ENCODE assay signal across 2 cellular contexts in genomic region chr2:70923378-70924015, GRCh38.
TF ChIP-seq lines count a peak whose summit lies in the region.

No MANE protein-coding gene starts in this region.

TF ChIP-seq in GM23338, 12 proteins besides CTCF, POLR2A, EP300 and RAD21 (continued from another document):
- TF ChIP-seq, protein P1, sequence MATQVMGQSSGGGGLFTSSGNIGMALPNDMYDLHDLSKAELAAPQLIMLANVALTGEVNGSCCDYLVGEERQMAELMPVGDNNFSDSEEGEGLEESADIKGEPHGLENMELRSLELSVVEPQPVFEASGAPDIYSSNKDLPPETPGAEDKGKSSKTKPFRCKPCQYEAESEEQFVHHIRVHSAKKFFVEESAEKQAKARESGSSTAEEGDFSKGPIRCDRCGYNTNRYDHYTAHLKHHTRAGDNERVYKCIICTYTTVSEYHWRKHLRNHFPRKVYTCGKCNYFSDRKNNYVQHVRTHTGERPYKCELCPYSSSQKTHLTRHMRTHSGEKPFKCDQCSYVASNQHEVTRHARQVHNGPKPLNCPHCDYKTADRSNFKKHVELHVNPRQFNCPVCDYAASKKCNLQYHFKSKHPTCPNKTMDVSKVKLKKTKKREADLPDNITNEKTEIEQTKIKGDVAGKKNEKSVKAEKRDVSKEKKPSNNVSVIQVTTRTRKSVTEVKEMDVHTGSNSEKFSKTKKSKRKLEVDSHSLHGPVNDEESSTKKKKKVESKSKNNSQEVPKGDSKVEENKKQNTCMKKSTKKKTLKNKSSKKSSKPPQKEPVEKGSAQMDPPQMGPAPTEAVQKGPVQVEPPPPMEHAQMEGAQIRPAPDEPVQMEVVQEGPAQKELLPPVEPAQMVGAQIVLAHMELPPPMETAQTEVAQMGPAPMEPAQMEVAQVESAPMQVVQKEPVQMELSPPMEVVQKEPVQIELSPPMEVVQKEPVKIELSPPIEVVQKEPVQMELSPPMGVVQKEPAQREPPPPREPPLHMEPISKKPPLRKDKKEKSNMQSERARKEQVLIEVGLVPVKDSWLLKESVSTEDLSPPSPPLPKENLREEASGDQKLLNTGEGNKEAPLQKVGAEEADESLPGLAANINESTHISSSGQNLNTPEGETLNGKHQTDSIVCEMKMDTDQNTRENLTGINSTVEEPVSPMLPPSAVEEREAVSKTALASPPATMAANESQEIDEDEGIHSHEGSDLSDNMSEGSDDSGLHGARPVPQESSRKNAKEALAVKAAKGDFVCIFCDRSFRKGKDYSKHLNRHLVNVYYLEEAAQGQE (IDR thresholded peaks at IDR 0.05; ENCODE audit: unreplicated experiment) = no peak

TF ChIP-seq in SK-N-SH, 30 proteins besides CTCF, POLR2A, EP300 and RAD21 (continued from another document):
- TF ChIP-seq, protein P1 (IDR thresholded peaks at IDR 0.05; ENCODE audit: low read depth, low read length) = no peak
